ENCODE assay signal across 2 cellular contexts in the genomic region with DNA sequence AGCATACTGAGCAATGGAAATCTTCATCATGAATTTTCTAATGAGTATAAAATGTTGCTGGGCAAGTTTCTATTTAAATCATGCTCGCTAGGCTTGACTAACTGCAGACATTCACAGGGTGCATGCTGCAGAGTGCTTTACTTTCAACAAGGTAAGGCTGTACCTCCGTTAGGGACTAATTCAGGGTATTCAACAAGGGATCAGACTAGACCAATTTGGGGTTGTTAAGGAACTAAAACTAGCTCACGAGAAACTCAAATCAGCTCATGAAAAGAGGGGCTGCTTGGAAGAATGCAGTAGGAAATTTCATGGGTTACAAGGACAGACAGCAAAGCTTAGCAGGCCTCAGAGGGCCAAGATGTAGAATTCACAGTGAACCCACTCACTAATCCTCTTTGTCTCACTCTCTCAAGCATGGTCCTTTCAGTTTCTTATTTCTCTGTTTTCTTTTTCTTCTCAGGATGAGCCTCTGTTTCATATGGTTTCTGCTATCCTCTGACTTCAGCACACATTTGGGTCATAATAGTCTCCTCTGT.
TF ChIP-seq lines count a peak whose summit lies in the region.

No MANE protein-coding gene starts in this region.

TF ChIP-seq in GM12891, 5 proteins besides CTCF, POLR2A, EP300 and RAD21 (continued from another document):
- TF ChIP-seq PAX5 (IDR thresholded peaks at IDR 0.05; ENCODE audit: insufficient read depth, low read length, severe bottlenecking) (peak; percentile 18), SPI1 (IDR thresholded peaks at IDR 0.05; ENCODE audit: low read depth, low read length) (peak; percentile 97)

TF ChIP-seq in K562, 482 proteins besides CTCF, POLR2A, EP300 and RAD21 (continued from another document):
- TF ChIP-seq, protein P1, sequence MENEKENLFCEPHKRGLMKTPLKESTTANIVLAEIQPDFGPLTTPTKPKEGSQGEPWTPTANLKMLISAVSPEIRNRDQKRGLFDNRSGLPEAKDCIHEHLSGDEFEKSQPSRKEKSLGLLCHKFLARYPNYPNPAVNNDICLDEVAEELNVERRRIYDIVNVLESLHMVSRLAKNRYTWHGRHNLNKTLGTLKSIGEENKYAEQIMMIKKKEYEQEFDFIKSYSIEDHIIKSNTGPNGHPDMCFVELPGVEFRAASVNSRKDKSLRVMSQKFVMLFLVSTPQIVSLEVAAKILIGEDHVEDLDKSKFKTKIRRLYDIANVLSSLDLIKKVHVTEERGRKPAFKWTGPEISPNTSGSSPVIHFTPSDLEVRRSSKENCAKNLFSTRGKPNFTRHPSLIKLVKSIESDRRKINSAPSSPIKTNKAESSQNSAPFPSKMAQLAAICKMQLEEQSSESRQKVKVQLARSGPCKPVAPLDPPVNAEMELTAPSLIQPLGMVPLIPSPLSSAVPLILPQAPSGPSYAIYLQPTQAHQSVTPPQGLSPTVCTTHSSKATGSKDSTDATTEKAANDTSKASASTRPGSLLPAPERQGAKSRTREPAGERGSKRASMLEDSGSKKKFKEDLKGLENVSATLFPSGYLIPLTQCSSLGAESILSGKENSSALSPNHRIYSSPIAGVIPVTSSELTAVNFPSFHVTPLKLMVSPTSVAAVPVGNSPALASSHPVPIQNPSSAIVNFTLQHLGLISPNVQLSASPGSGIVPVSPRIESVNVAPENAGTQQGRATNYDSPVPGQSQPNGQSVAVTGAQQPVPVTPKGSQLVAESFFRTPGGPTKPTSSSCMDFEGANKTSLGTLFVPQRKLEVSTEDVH (IDR thresholded peaks at IDR 0.05; ENCODE audit: low read depth, partially characterized antibody): no peak
- TF ChIP-seq ZNF134 (CRISPR knock-in tag; conservative IDR thresholded peaks at IDR 0.05): no peak
- TF ChIP-seq, protein P2, sequence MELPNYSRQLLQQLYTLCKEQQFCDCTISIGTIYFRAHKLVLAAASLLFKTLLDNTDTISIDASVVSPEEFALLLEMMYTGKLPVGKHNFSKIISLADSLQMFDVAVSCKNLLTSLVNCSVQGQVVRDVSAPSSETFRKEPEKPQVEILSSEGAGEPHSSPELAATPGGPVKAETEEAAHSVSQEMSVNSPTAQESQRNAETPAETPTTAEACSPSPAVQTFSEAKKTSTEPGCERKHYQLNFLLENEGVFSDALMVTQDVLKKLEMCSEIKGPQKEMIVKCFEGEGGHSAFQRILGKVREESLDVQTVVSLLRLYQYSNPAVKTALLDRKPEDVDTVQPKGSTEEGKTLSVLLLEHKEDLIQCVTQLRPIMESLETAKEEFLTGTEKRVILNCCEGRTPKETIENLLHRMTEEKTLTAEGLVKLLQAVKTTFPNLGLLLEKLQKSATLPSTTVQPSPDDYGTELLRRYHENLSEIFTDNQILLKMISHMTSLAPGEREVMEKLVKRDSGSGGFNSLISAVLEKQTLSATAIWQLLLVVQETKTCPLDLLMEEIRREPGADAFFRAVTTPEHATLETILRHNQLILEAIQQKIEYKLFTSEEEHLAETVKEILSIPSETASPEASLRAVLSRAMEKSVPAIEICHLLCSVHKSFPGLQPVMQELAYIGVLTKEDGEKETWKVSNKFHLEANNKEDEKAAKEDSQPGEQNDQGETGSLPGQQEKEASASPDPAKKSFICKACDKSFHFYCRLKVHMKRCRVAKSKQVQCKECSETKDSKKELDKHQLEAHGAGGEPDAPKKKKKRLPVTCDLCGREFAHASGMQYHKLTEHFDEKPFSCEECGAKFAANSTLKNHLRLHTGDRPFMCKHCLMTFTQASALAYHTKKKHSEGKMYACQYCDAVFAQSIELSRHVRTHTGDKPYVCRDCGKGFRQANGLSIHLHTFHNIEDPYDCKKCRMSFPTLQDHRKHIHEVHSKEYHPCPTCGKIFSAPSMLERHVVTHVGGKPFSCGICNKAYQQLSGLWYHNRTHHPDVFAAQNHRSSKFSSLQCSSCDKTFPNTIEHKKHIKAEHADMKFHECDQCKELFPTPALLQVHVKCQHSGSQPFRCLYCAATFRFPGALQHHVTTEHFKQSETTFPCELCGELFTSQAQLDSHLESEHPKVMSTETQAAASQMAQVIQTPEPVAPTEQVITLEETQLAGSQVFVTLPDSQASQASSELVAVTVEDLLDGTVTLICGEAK (IDR thresholded peaks at IDR 0.05): no peak
- TF ChIP-seq, protein P2 (CRISPR knock-in tag; IDR thresholded peaks at IDR 0.05): no peak
- TF ChIP-seq ZNF347 (CRISPR knock-in tag; IDR thresholded peaks at IDR 0.05; ENCODE audit: low read depth): no peak
- TF ChIP-seq MAFK (IDR thresholded peaks at IDR 0.05; ENCODE audit: low read length): no peak
- TF ChIP-seq FUS (optimal IDR thresholded peaks at IDR 0.05; ENCODE audit: low read depth, low read length): no peak
- no peak for TF ChIP-seq ZNF174 (CRISPR knock-in tag; IDR thresholded peaks at IDR 0.05)
- TF ChIP-seq NFXL1 (CRISPR knock-in tag; IDR thresholded peaks at IDR 0.05): no peak
- TF ChIP-seq, protein P3, sequence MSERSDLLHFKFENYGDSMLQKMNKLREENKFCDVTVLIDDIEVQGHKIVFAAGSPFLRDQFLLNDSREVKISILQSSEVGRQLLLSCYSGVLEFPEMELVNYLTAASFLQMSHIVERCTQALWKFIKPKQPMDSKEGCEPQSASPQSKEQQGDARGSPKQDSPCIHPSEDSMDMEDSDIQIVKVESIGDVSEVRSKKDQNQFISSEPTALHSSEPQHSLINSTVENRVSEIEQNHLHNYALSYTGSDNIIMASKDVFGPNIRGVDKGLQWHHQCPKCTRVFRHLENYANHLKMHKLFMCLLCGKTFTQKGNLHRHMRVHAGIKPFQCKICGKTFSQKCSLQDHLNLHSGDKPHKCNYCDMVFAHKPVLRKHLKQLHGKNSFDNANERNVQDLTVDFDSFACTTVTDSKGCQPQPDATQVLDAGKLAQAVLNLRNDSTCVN (CRISPR knock-in tag; IDR thresholded peaks at IDR 0.05): no peak
- TF ChIP-seq, protein P4, sequence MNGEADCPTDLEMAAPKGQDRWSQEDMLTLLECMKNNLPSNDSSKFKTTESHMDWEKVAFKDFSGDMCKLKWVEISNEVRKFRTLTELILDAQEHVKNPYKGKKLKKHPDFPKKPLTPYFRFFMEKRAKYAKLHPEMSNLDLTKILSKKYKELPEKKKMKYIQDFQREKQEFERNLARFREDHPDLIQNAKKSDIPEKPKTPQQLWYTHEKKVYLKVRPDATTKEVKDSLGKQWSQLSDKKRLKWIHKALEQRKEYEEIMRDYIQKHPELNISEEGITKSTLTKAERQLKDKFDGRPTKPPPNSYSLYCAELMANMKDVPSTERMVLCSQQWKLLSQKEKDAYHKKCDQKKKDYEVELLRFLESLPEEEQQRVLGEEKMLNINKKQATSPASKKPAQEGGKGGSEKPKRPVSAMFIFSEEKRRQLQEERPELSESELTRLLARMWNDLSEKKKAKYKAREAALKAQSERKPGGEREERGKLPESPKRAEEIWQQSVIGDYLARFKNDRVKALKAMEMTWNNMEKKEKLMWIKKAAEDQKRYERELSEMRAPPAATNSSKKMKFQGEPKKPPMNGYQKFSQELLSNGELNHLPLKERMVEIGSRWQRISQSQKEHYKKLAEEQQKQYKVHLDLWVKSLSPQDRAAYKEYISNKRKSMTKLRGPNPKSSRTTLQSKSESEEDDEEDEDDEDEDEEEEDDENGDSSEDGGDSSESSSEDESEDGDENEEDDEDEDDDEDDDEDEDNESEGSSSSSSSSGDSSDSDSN (IDR thresholded peaks at IDR 0.05; ENCODE audit: borderline replicate concordance in 1 of 2, low read depth in 2 of 2, low read length in 2 of 2): no peak
- TF ChIP-seq ETS2 (tag; IDR thresholded peaks at IDR 0.05; ENCODE audit: borderline replicate concordance, poor library complexity, severe bottlenecking): no peak
- TF ChIP-seq HDGF (IDR thresholded peaks at IDR 0.05): no peak
- TF ChIP-seq KAT2B (IDR thresholded peaks at IDR 0.05; ENCODE audit: low read depth, low read length): no peak
- no peak for TF ChIP-seq EHMT2 (IDR thresholded peaks at IDR 0.05)
- no peak for TF ChIP-seq ETV5 (CRISPR knock-in tag; IDR thresholded peaks at IDR 0.05; ENCODE audit: low read depth)
- no peak for TF ChIP-seq NR2C1 (IDR thresholded peaks at IDR 0.05)
- TF ChIP-seq NR2C1 (tag; IDR thresholded peaks at IDR 0.05): no peak
- no peak for TF ChIP-seq TAF15 (IDR thresholded peaks at IDR 0.05; ENCODE audit: low read depth, low read length)
- TF ChIP-seq ELF1 (tag; IDR thresholded peaks at IDR 0.05): no peak
- no peak for TF ChIP-seq ZNF253 (CRISPR knock-in tag; conservative IDR thresholded peaks at IDR 0.05)
